ENCODE assay signal across 10 cellular contexts in genomic region chr20:37357481-37358365, GRCh38. TPM values are rescaled to one million over a fixed set of nuclear protein-coding genes. Genes with fewer than 3 reads are reported as not detected.
DNase-seq lines count a peak whose midpoint lies in the region; ATAC-seq and TF ChIP-seq lines count a peak whose summit lies in the region.
"Had no signal": no experiment of that assay in that cellular context is flagged by ENCODE, and none has a peak within 500 bp of the region (broad histone marks: within the 10 kb centered on the region; RNA-seq: fewer than 3 reads in every experiment).

No MANE protein-coding gene starts in this region.

- H3K27ac Mint-ChIP-seq in GM23338 = peak overlapping the region; percentile 4; the same call in 1 of the 2 replicates

- H3K27me3 Mint-ChIP-seq in GM23338 (ENCODE audit: insufficient read depth, low read depth, poor library complexity) = peaks cover 7% of the 10 kb centered on the region

- no peaks in the 10 kb centered on the region for H3K9me2 ChIP-seq in GM23338 (ENCODE audit: insufficient read depth)

- no peak overlapping the region for H3K4me3 ChIP-seq in GM23338
- H3K4me3 ChIP-seq in gastroesophageal sphincter = no peak overlapping the region
- H3K4me3 ChIP-seq in prostate gland = no peak overlapping the region

- TF ChIP-seq CTCF in GM23338 (conservative IDR thresholded peaks at IDR 0.05; ENCODE audit: low read depth in 2 of 2) (no peak), gastroesophageal sphincter (IDR thresholded peaks at IDR 0.05) (no peak), prostate gland (IDR thresholded peaks at IDR 0.05) (no peak)

- H3K79me2 ChIP-seq in GM23338 (replicated peaks; ENCODE audit: insufficient read depth) = peaks cover 59% of the 10 kb centered on the region

- H3K4me1 ChIP-seq in GM23338 (ENCODE audit: insufficient read depth) = no peaks in the 10 kb centered on the region; the same call in 1 of the 2 replicates
- peaks cover 0 to 72% (median 18%) of the 10 kb centered on the region in 3 donors for H3K4me1 ChIP-seq in gastroesophageal sphincter
- H3K4me1 ChIP-seq in prostate gland (replicated peaks) = peaks cover 30% of the 10 kb centered on the region

- ATAC-seq in GM23338 (no peak), gastroesophageal sphincter (no peak), HG02798 (IDR thresholded peaks at IDR 0.05; ENCODE audit: poor library complexity, unreplicated experiment) (no peak), HG03039 (IDR thresholded peaks at IDR 0.05; ENCODE audit: unreplicated experiment) (no peak)
- ATAC-seq: left colon had no signal

- no peak overlapping the region; the same call in 2 of the 3 replicates for H3K4me3 Mint-ChIP-seq in GM23338

- no peak for TF ChIP-seq EP300 in gastroesophageal sphincter (IDR thresholded peaks at IDR 0.05)

- H3K27ac ChIP-seq in GM23338 (ENCODE audit: low read depth) (no peak overlapping the region), gastroesophageal sphincter (peak overlapping the region in 3 of 4 donors; percentile 52 to 65 (median 53)), prostate gland (peak overlapping the region; percentile 60 to 70)

- H3K36me3 ChIP-seq in GM23338 (ENCODE audit: insufficient read depth) (no peaks in the 10 kb centered on the region), gastroesophageal sphincter (peaks cover 0 to 11% of the 10 kb centered on the region in 2 donors), prostate gland (no peaks in the 10 kb centered on the region)

- no peaks in the 10 kb centered on the region for H3K9me3 Mint-ChIP-seq in GM23338

- H3K4me1 Mint-ChIP-seq in GM23338 = peaks cover 17% of the 10 kb centered on the region; the same call in 2 of the 3 replicates

- no peak for TF ChIP-seq POLR2A in gastroesophageal sphincter (IDR thresholded peaks at IDR 0.05)
- TF ChIP-seq POLR2A in prostate gland (IDR thresholded peaks at IDR 0.05) = no peak

- intact Hi-C loops in prostate gland (cut with DNase I) = no loop called here

- H3F3A ChIP-seq in GM23338 (replicated peaks; ENCODE audit: low read depth) = no peaks in the 10 kb centered on the region

- H3K27me3 ChIP-seq in GM23338 (ENCODE audit: insufficient read depth) (no peaks in the 10 kb centered on the region), gastroesophageal sphincter (no peaks in the 10 kb centered on the region), prostate gland (replicated peaks; ENCODE audit: insufficient read depth) (no peaks in the 10 kb centered on the region)

- 42 to 89% methylated on average over 2 to 5 of the region's 15 CpGs for WGBS in gastroesophageal sphincter (ENCODE audit: low coverage in 1 of 2), 2 donors
- WGBS in prostate gland = 52% methylated on average over 15 of the region's 15 CpGs

- DNase-seq in GM23338 (ENCODE audit: low spot score) (no peak), SIG-M5 (lab: John Stamatoyannopoulos, UW) (peak; percentile 83), prostate gland (ENCODE audit: low spot score) (no peak), NCI-H2196 (lab: John Stamatoyannopoulos, UW; ENCODE audit: unreplicated experiment) (no peak)
- DNase-seq in stimulated activated CD4-positive, alpha-beta T cell treated with anti-CD3 and anti-CD28 coated beads, Interleukin-2, amount 100 ng/mL, for 24 hours = no peak
- DNase-seq: activated naive CD4-positive, alpha-beta T cell treated with anti-CD3 and anti-CD28 coated beads, Interleukin-2, amount 50 U/mL, for 16 hours had no signal

- no peaks in the 10 kb centered on the region for H3K9me3 ChIP-seq in gastroesophageal sphincter
- H3K9me3 ChIP-seq in prostate gland = no peaks in the 10 kb centered on the region

- H4K20me1 ChIP-seq in GM23338 (replicated peaks; ENCODE audit: insufficient read depth) = peaks cover 9% of the 10 kb centered on the region

- H3K36me3 Mint-ChIP-seq in GM23338 (ENCODE audit: low read depth) = peaks cover 6% of the 10 kb centered on the region; the same call in 1 of the 3 replicates

- H2AFZ ChIP-seq in GM23338 = no peak overlapping the region

- H3K4me2 ChIP-seq in GM23338 = no peak overlapping the region

TF ChIP-seq in GM23338, 12 proteins besides CTCF, POLR2A, EP300 and RAD21 (continues in another document):
- TF ChIP-seq POLR2AphosphoS5 (IDR thresholded peaks at IDR 0.05; ENCODE audit: low read depth) (no peak), STAT1 (IDR thresholded peaks at IDR 0.05; ENCODE audit: unreplicated experiment) (no peak), CREB1 (CRISPR knock-in tag; IDR thresholded peaks at IDR 0.05; ENCODE audit: low read depth) (no peak), EZH2phosphoT487 (IDR thresholded peaks at IDR 0.05; ENCODE audit: unreplicated experiment) (no peak), ZNF114 (CRISPR knock-in tag; IDR thresholded peaks at IDR 0.05) (no peak), REST (IDR thresholded peaks at IDR 0.05; ENCODE audit: unreplicated experiment) (no peak), EZH2 (IDR thresholded peaks at IDR 0.05; ENCODE audit: low read depth, unreplicated experiment) (no peak)

RNA-seq across cellular contexts. Expression of gene SRC, which starts 11.8 kb away (rescaled TPM):
- total RNA-seq in GM23338 (2014; rRNA removed; shearing (Covaris generic)) = 25.9 and 34.6 TPM in 2 replicates
- 7.1 and 8.0 TPM in 2 replicates for polyA plus RNA-seq in GM23338 (2016; fragmentation: Nextera tagmentation; extraction: Ambion mirVana)
- total RNA-seq in gastroesophageal sphincter (10 to 100 TPM; 30.6 to 54.7 (median 45.0) TPM), prostate gland (100 to 1,000 TPM in 1 of 2 donors, 10 to 100 TPM in 1; 61.2 to 149 TPM)
